Comparison of ENCODE assay signal across 20 cellular contexts in genomic region chr7:41877118-41877517, GRCh38.
DNase-seq lines count a peak whose midpoint lies in the region; ATAC-seq and TF ChIP-seq lines count a peak whose summit lies in the region.
"Had no signal": no experiment of that assay in that cellular context is flagged by ENCODE, and none has a peak within 500 bp of the region (broad histone marks: within the 10 kb centered on the region; RNA-seq: fewer than 3 reads in every experiment).

No MANE protein-coding gene starts in this region.

- peak overlapping the region; percentile 9 for H2AK5ac ChIP-seq in mesenchymal stem cell (ENCODE audit: low read length, severe bottlenecking)

- H4K8ac ChIP-seq in mesenchymal stem cell (ENCODE audit: low read length) = peak overlapping the region; percentile 21

- no peaks in the 10 kb centered on the region for H3K79me1 ChIP-seq in mesenchymal stem cell (replicated peaks; ENCODE audit: low read length, poor library complexity, severe bottlenecking)

- no peak overlapping the region for H3K14ac ChIP-seq in mesenchymal stem cell (ENCODE audit: low read length in 2 of 2)

- peak overlapping the region in 1 of 2 experiments; percentile 63 for H3K4ac ChIP-seq in mesenchymal stem cell (ENCODE audit: low read depth in 1 of 2, low read length in 2 of 2)

- no peak overlapping the region for H3K27ac ChIP-seq in mesenchymal stem cell (ENCODE audit: low read length, poor library complexity, severe bottlenecking)
- no peak overlapping the region for H3K27ac ChIP-seq in stomach
- H3K27ac ChIP-seq: C4-2B, Peyer's patch had no signal

- TF ChIP-seq POLR2A in stomach (IDR thresholded peaks at IDR 0.05) = no peak

- H3K4me1 ChIP-seq in mesenchymal stem cell (ENCODE audit: control insufficient read depth, insufficient read depth, low read depth, low read length) (peaks cover 8% of the 10 kb centered on the region), stomach (peaks cover 0 to 2% (median 0%) of the 10 kb centered on the region in 4 donors)
- H3K4me1 ChIP-seq: HAP-1, Peyer's patch had no signal

- no peak for ATAC-seq in GM19397 (IDR thresholded peaks at IDR 0.05; ENCODE audit: unreplicated experiment)

- H3K4me1 Mint-ChIP-seq in activated naive CD8-positive, alpha-beta T cell (ENCODE audit: low read depth) = peaks cover 20% of the 10 kb centered on the region
- peaks cover 24% of the 10 kb centered on the region for H3K4me1 Mint-ChIP-seq in activated naive CD8-positive, alpha-beta T cell treated with anti-CD3 and anti-CD28 coated beads for 36 hours
- H3K4me1 Mint-ChIP-seq in activated T-helper 1 cell treated with anti-CD3 and anti-CD28 coated beads, Interleukin-12 subunit alpha, Interleukin-12 subunit beta, Interleukin-2, Interleukin-4 antibody, amounts not matched to agents 30 ng/mL and 10 ng/mL and 1 ng/mL, durations not matched to agents 14 hours and 24 hours and 36 hours (ENCODE audit: low read depth) = peaks cover 56% of the 10 kb centered on the region
- H3K4me1 Mint-ChIP-seq in progenitor cell of endocrine pancreas (ENCODE audit: low read depth) = no peaks in the 10 kb centered on the region

- H3K4me3 ChIP-seq in mesenchymal stem cell (ENCODE audit: insufficient read depth in 1 of 2, low read depth in 1 of 2, low read length in 2 of 2) = no peak overlapping the region
- H3K4me3 ChIP-seq in stomach = no peak overlapping the region
- H3K4me3 ChIP-seq: HAP-1, Peyer's patch had no signal

- H3K27me3 Mint-ChIP-seq in activated naive CD8-positive, alpha-beta T cell = peaks cover 2% of the 10 kb centered on the region
- peaks cover 26% of the 10 kb centered on the region for H3K27me3 Mint-ChIP-seq in activated naive CD8-positive, alpha-beta T cell treated with anti-CD3 and anti-CD28 coated beads for 36 hours
- no peaks in the 10 kb centered on the region for H3K27me3 Mint-ChIP-seq in activated T-helper 1 cell treated with anti-CD3 and anti-CD28 coated beads, Interleukin-12 subunit alpha, Interleukin-12 subunit beta, Interleukin-2, Interleukin-4 antibody, amounts not matched to agents 30 ng/mL and 10 ng/mL and 1 ng/mL, durations not matched to agents 14 hours and 24 hours and 36 hours (ENCODE audit: insufficient read depth)
- peaks cover 3% of the 10 kb centered on the region for H3K27me3 Mint-ChIP-seq in progenitor cell of endocrine pancreas
- H3K27me3 Mint-ChIP-seq: IgD-negative memory B cell had no signal

- H3K36me3 Mint-ChIP-seq in activated naive CD8-positive, alpha-beta T cell = peaks cover 11% of the 10 kb centered on the region
- H3K36me3 Mint-ChIP-seq in activated naive CD8-positive, alpha-beta T cell treated with anti-CD3 and anti-CD28 coated beads for 36 hours = peaks cover 25% of the 10 kb centered on the region
- peaks cover 22% of the 10 kb centered on the region for H3K36me3 Mint-ChIP-seq in activated T-helper 1 cell treated with anti-CD3 and anti-CD28 coated beads, Interleukin-12 subunit alpha, Interleukin-12 subunit beta, Interleukin-2, Interleukin-4 antibody, amounts not matched to agents 30 ng/mL and 10 ng/mL and 1 ng/mL, durations not matched to agents 14 hours and 24 hours and 36 hours (ENCODE audit: low read depth)
- no peaks in the 10 kb centered on the region for H3K36me3 Mint-ChIP-seq in progenitor cell of endocrine pancreas (ENCODE audit: insufficient read depth)

- H3K9me3 Mint-ChIP-seq in activated naive CD8-positive, alpha-beta T cell (ENCODE audit: low read depth) = peaks cover 5% of the 10 kb centered on the region
- peaks cover 16% of the 10 kb centered on the region for H3K9me3 Mint-ChIP-seq in activated naive CD8-positive, alpha-beta T cell treated with anti-CD3 and anti-CD28 coated beads for 36 hours
- peaks cover 36% of the 10 kb centered on the region for H3K9me3 Mint-ChIP-seq in activated T-helper 1 cell treated with anti-CD3 and anti-CD28 coated beads, Interleukin-12 subunit alpha, Interleukin-12 subunit beta, Interleukin-2, Interleukin-4 antibody, amounts not matched to agents 30 ng/mL and 10 ng/mL and 1 ng/mL, durations not matched to agents 14 hours and 24 hours and 36 hours
- no peaks in the 10 kb centered on the region for H3K9me3 Mint-ChIP-seq in progenitor cell of endocrine pancreas (ENCODE audit: low read depth)

- H3K9ac ChIP-seq in mesenchymal stem cell (ENCODE audit: low read length) = no peak overlapping the region

- no peak for TF ChIP-seq EP300 in stomach (IDR thresholded peaks at IDR 0.05)

- H3K9me3 ChIP-seq in mesenchymal stem cell (ENCODE audit: control insufficient read depth, low read length) = no peaks in the 10 kb centered on the region
- no peaks in the 10 kb centered on the region for H3K9me3 ChIP-seq in stomach
- H3K9me3 ChIP-seq: HAP-1, Peyer's patch had no signal

- H3K36me3 ChIP-seq in mesenchymal stem cell (ENCODE audit: control insufficient read depth in 1 of 2, insufficient read depth in 2 of 2, low read depth in 1 of 2, low read length in 2 of 2) (no peaks in the 10 kb centered on the region), stomach (no peaks in the 10 kb centered on the region)
- H3K36me3 ChIP-seq: HAP-1, Peyer's patch had no signal

- no peak overlapping the region for H2BK5ac ChIP-seq in mesenchymal stem cell (ENCODE audit: low read depth, low read length, poor library complexity, severe bottlenecking)

- DNase-seq in activated naive CD8-positive, alpha-beta T cell treated with anti-CD3 and anti-CD28 coated beads for 36 hours = no peak
- no peak for DNase-seq in activated T-helper 1 cell treated with anti-CD3 and anti-CD28 coated beads, Interleukin-12 subunit alpha, Interleukin-12 subunit beta, Interleukin-2, Interleukin-4 antibody, amounts not matched to agents 30 ng/mL and 10 ng/mL and 1 ng/mL, durations not matched to agents 14 hours and 24 hours and 36 hours (ENCODE audit: low spot score)
- DNase-seq in mesenchymal stem cell = no peak
- no peak for DNase-seq in progenitor cell of endocrine pancreas (ENCODE audit: low spot score, unreplicated experiment)
- no peak for DNase-seq in NCI-H226
- DNase-seq in stomach = no peak
- DNase-seq: Calu3; CD8-positive, alpha-beta memory T cell; DMS153; NCI-H1105 treated with DMSO at 0.1 percent for 48 hours; NCI-H2029 treated with DMSO at 0.1 percent for 48 hours; NCI-H345; NCI-H524 treated with DMSO at 0.1 percent for 48 hours; NCI-H82; Peyer's patch had no signal

- H3K23ac ChIP-seq in mesenchymal stem cell (ENCODE audit: low read length in 2 of 2) = no peak overlapping the region

- no CpG with 5 or more reads among the region's 7 CpGs for WGBS in mesenchymal stem cell
- 67 to 75% (median 67%) methylated on average over 7 of the region's 7 CpGs for whole genome bisulfite sequencing in stomach, 5 donors

- H3K27me3 ChIP-seq in mesenchymal stem cell (ENCODE audit: control insufficient read depth in 1 of 2, insufficient read depth in 1 of 2, low read length in 2 of 2) = no peaks in the 10 kb centered on the region
- peaks cover 0 to 3% (median 0%) of the 10 kb centered on the region in 3 donors for H3K27me3 ChIP-seq in stomach
- H3K27me3 ChIP-seq: Peyer's patch had no signal

- intact Hi-C loops in activated T-helper 1 cell treated with anti-CD3 and anti-CD28 coated beads, Interleukin-12 subunit alpha, Interleukin-12 subunit beta, Interleukin-2, Interleukin-4 antibody, amounts not matched to agents 30 ng/mL and 10 ng/mL and 1 ng/mL, durations not matched to agents 14 hours and 24 hours and 36 hours (cut with micrococcal nuclease) = no loop called here
- intact Hi-C loops in stomach (cut with DNase I; ENCODE audit: low total_unique reads) = no loop called here

- H2BK120ac ChIP-seq in mesenchymal stem cell (ENCODE audit: low read depth, low read length) = no peak overlapping the region

- H3K4me3 Mint-ChIP-seq in activated naive CD8-positive, alpha-beta T cell = no peak overlapping the region
- no peak overlapping the region for H3K4me3 Mint-ChIP-seq in activated naive CD8-positive, alpha-beta T cell treated with anti-CD3 and anti-CD28 coated beads for 36 hours
- H3K4me3 Mint-ChIP-seq in activated T-helper 1 cell treated with anti-CD3 and anti-CD28 coated beads, Interleukin-12 subunit alpha, Interleukin-12 subunit beta, Interleukin-2, Interleukin-4 antibody, amounts not matched to agents 30 ng/mL and 10 ng/mL and 1 ng/mL, durations not matched to agents 14 hours and 24 hours and 36 hours = no peak overlapping the region
- no peak overlapping the region for H3K4me3 Mint-ChIP-seq in progenitor cell of endocrine pancreas (ENCODE audit: low read depth)
- H3K4me3 Mint-ChIP-seq: CD8-positive, alpha-beta memory T cell; IgD-negative memory B cell had no signal

- TF ChIP-seq CTCF in progenitor cell of endocrine pancreas (IDR thresholded peaks at IDR 0.05; ENCODE audit: unreplicated experiment) = no peak
- no peak for TF ChIP-seq CTCF in stomach (IDR thresholded peaks at IDR 0.05)

- no peak overlapping the region for H2AFZ ChIP-seq in mesenchymal stem cell (ENCODE audit: low read depth, low read length)

- H4K91ac ChIP-seq in mesenchymal stem cell (ENCODE audit: low read length) = peak overlapping the region; percentile 29

- peak overlapping the region; percentile 16 for H2BK15ac ChIP-seq in mesenchymal stem cell (ENCODE audit: low read depth, poor library complexity, severe bottlenecking)

- peak overlapping the region; percentile 16 for H3K27ac Mint-ChIP-seq in activated naive CD8-positive, alpha-beta T cell
- H3K27ac Mint-ChIP-seq in activated naive CD8-positive, alpha-beta T cell treated with anti-CD3 and anti-CD28 coated beads for 36 hours = no peak overlapping the region
- peak overlapping the region; percentile 58 for H3K27ac Mint-ChIP-seq in activated T-helper 1 cell treated with anti-CD3 and anti-CD28 coated beads, Interleukin-12 subunit alpha, Interleukin-12 subunit beta, Interleukin-2, Interleukin-4 antibody, amounts not matched to agents 30 ng/mL and 10 ng/mL and 1 ng/mL, durations not matched to agents 14 hours and 24 hours and 36 hours
- H3K27ac Mint-ChIP-seq in progenitor cell of endocrine pancreas = peak overlapping the region; percentile 43
- H3K27ac Mint-ChIP-seq: CD8-positive, alpha-beta memory T cell; IgD-negative memory B cell had no signal

- no peak overlapping the region for H3K18ac ChIP-seq in mesenchymal stem cell (ENCODE audit: low read depth in 1 of 2, low read length in 2 of 2)

- H2BK12ac ChIP-seq in mesenchymal stem cell (ENCODE audit: low read length in 2 of 2) = peak overlapping the region in 1 of 2 experiments; percentile 33

- no peak overlapping the region for H3K4me2 ChIP-seq in mesenchymal stem cell (ENCODE audit: low read length, poor library complexity, severe bottlenecking)
